Comparison of ENCODE assay signal across 1 cellular context in the genomic region with DNA sequence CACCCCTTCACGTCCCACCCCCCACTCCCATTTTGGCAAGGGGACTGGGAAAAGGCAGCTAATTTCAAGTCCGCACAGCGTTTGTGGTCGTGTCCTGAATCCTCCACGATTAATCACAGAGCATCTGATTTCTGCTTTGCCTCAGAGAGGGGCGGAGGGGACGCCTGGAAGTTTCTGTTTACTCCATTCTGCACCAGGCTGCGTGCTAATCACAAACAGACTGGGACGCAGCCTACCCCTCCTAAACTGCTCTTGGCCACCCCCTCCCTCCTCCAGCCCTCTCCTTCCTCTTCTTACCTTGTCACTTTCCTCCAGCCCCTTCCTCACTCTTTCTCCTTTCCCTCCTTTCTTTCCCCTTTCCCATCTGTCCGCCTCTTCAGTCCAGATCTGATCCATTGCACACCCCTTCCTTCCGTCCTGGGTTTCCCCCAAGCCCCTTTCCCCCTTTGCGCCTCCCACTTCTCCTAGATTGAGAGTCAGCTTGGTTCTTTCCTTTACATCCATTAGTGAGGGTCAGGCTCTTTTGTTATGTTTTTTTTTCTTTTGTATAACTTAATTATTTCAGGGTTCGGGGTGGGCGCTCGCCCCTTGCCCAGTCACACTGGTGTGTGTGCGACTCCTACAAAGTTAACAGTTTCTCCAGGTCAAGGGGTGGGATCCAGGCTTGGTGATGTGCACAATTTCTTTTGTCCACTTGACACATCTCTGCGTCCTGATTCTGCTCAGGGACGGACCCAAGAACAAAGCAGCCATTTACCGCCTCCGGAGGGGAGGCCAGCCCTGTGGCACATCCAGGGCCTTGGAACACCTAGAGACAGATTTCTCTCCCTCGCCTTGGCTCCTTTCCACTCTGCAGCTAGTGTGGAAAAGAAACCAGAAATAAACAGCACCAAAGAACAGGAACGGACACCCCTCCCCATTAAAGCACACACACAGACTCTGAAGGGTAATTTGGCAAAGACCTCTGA.
TF ChIP-seq lines count a peak whose summit lies in the region.

No MANE protein-coding gene starts in this region.

TF ChIP-seq in K562, 482 proteins besides CTCF, POLR2A, EP300 and RAD21 (continued from another document and continues in another):
- TF ChIP-seq, protein P1, sequence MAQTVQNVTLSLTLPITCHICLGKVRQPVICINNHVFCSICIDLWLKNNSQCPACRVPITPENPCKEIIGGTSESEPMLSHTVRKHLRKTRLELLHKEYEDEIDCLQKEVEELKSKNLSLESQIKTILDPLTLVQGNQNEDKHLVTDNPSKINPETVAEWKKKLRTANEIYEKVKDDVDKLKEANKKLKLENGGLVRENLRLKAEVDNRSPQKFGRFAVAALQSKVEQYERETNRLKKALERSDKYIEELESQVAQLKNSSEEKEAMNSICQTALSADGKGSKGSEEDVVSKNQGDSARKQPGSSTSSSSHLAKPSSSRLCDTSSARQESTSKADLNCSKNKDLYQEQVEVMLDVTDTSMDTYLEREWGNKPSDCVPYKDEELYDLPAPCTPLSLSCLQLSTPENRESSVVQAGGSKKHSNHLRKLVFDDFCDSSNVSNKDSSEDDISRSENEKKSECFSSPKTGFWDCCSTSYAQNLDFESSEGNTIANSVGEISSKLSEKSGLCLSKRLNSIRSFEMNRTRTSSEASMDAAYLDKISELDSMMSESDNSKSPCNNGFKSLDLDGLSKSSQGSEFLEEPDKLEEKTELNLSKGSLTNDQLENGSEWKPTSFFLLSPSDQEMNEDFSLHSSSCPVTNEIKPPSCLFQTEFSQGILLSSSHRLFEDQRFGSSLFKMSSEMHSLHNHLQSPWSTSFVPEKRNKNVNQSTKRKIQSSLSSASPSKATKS (CRISPR knock-in tag; IDR thresholded peaks at IDR 0.05): no peak
- TF ChIP-seq KDM2B (CRISPR knock-in tag; IDR thresholded peaks at IDR 0.05) (no peak), RBM39 (optimal IDR thresholded peaks at IDR 0.05; ENCODE audit: low read depth, low read length) (no peak), SAP30 (IDR thresholded peaks at IDR 0.05; ENCODE audit: borderline replicate concordance, insufficient read depth, low read depth, low read length, poor library complexity, severe bottlenecking) (no peak), NFYB (IDR thresholded peaks at IDR 0.05; ENCODE audit: extremely low read depth, insufficient read length) (no peak), ZNF431 (CRISPR knock-in tag; IDR thresholded peaks at IDR 0.05) (no peak), ZNF699 (CRISPR knock-in tag; IDR thresholded peaks at IDR 0.05; ENCODE audit: insufficient replicate concordance) (no peak), ZBTB8A (IDR thresholded peaks at IDR 0.05; ENCODE audit: partially characterized antibody) (no peak), ZBTB7A (IDR thresholded peaks at IDR 0.05; ENCODE audit: borderline replicate concordance, control insufficient read depth, low read depth, low read length) (peak; percentile 69; the same call in 1 of the 2 replicates), GATAD2A (IDR thresholded peaks at IDR 0.05) (no peak), ELF4 (CRISPR knock-in tag; IDR thresholded peaks at IDR 0.05) (no peak), ZFP1 (CRISPR knock-in tag; IDR thresholded peaks at IDR 0.05) (no peak), POLR2B (IDR thresholded peaks at IDR 0.05; ENCODE audit: low read depth, partially characterized antibody) (peak; percentile 60), RBBP5 (IDR thresholded peaks at IDR 0.05; ENCODE audit: borderline replicate concordance, insufficient read depth, low read length, poor library complexity, severe bottlenecking) (peak; percentile 47), ZNF316 (IDR thresholded peaks at IDR 0.05) (no peak; the same call in 1 of the 2 replicates), ZKSCAN3 (CRISPR knock-in tag; IDR thresholded peaks at IDR 0.05) (no peak), ZKSCAN8 (CRISPR knock-in tag; IDR thresholded peaks at IDR 0.05) (0 out of 2 replicates have a peak, but pooled peaks have one; percentile 3), NFRKB (IDR thresholded peaks at IDR 0.05; ENCODE audit: low read depth) (peak; percentile 75), ARHGAP35 (IDR thresholded peaks at IDR 0.05; ENCODE audit: partially characterized antibody) (peak; percentile 56), ZNF311 (CRISPR knock-in tag; IDR thresholded peaks at IDR 0.05) (no peak), POLR2G (IDR thresholded peaks at IDR 0.05; ENCODE audit: low read depth, low read length) (no peak), RFX1 (IDR thresholded peaks at IDR 0.05) (no peak), ZNF23 (CRISPR knock-in tag; IDR thresholded peaks at IDR 0.05) (no peak)
- TF ChIP-seq, protein P2, sequence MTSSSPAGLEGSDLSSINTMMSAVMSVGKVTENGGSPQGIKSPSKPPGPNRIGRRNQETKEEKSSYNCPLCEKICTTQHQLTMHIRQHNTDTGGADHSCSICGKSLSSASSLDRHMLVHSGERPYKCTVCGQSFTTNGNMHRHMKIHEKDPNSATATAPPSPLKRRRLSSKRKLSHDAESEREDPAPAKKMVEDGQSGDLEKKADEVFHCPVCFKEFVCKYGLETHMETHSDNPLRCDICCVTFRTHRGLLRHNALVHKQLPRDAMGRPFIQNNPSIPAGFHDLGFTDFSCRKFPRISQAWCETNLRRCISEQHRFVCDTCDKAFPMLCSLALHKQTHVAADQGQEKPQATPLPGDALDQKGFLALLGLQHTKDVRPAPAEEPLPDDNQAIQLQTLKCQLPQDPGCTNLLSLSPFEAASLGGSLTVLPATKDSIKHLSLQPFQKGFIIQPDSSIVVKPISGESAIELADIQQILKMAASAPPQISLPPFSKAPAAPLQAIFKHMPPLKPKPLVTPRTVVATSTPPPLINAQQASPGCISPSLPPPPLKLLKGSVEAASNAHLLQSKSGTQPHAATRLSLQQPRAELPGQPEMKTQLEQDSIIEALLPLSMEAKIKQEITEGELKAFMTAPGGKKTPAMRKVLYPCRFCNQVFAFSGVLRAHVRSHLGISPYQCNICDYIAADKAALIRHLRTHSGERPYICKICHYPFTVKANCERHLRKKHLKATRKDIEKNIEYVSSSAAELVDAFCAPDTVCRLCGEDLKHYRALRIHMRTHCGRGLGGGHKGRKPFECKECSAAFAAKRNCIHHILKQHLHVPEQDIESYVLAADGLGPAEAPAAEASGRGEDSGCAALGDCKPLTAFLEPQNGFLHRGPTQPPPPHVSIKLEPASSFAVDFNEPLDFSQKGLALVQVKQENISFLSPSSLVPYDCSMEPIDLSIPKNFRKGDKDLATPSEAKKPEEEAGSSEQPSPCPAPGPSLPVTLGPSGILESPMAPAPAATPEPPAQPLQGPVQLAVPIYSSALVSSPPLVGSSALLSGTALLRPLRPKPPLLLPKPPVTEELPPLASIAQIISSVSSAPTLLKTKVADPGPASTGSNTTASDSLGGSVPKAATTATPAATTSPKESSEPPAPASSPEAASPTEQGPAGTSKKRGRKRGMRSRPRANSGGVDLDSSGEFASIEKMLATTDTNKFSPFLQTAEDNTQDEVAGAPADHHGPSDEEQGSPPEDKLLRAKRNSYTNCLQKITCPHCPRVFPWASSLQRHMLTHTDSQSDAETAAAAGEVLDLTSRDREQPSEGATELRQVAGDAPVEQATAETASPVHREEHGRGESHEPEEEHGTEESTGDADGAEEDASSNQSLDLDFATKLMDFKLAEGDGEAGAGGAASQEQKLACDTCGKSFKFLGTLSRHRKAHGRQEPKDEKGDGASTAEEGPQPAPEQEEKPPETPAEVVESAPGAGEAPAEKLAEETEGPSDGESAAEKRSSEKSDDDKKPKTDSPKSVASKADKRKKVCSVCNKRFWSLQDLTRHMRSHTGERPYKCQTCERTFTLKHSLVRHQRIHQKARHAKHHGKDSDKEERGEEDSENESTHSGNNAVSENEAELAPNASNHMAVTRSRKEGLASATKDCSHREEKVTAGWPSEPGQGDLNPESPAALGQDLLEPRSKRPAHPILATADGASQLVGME (CRISPR knock-in tag; IDR thresholded peaks at IDR 0.05): no peak
- TF ChIP-seq, protein P3, sequence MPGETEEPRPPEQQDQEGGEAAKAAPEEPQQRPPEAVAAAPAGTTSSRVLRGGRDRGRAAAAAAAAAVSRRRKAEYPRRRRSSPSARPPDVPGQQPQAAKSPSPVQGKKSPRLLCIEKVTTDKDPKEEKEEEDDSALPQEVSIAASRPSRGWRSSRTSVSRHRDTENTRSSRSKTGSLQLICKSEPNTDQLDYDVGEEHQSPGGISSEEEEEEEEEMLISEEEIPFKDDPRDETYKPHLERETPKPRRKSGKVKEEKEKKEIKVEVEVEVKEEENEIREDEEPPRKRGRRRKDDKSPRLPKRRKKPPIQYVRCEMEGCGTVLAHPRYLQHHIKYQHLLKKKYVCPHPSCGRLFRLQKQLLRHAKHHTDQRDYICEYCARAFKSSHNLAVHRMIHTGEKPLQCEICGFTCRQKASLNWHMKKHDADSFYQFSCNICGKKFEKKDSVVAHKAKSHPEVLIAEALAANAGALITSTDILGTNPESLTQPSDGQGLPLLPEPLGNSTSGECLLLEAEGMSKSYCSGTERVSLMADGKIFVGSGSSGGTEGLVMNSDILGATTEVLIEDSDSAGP (CRISPR knock-in tag; IDR thresholded peaks at IDR 0.05): no peak
- TF ChIP-seq, protein P4, sequence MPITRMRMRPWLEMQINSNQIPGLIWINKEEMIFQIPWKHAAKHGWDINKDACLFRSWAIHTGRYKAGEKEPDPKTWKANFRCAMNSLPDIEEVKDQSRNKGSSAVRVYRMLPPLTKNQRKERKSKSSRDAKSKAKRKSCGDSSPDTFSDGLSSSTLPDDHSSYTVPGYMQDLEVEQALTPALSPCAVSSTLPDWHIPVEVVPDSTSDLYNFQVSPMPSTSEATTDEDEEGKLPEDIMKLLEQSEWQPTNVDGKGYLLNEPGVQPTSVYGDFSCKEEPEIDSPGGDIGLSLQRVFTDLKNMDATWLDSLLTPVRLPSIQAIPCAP (CRISPR knock-in tag; IDR thresholded peaks at IDR 0.05; ENCODE audit: borderline replicate concordance): no peak
- TF ChIP-seq, protein P5, sequence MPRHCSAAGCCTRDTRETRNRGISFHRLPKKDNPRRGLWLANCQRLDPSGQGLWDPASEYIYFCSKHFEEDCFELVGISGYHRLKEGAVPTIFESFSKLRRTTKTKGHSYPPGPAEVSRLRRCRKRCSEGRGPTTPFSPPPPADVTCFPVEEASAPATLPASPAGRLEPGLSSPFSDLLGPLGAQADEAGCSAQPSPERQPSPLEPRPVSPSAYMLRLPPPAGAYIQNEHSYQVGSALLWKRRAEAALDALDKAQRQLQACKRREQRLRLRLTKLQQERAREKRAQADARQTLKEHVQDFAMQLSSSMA (CRISPR knock-in tag; IDR thresholded peaks at IDR 0.05): no peak
- TF ChIP-seq, protein P6, sequence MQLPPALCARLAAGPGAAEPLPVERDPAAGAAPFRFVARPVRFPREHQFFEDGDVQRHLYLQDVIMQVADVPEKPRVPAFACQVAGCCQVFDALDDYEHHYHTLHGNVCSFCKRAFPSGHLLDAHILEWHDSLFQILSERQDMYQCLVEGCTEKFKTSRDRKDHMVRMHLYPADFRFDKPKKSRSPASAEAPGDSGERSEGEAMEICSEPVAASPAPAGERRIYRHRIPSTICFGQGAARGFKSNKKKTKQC (CRISPR knock-in tag; IDR thresholded peaks at IDR 0.05): no peak
- TF ChIP-seq, protein P7, sequence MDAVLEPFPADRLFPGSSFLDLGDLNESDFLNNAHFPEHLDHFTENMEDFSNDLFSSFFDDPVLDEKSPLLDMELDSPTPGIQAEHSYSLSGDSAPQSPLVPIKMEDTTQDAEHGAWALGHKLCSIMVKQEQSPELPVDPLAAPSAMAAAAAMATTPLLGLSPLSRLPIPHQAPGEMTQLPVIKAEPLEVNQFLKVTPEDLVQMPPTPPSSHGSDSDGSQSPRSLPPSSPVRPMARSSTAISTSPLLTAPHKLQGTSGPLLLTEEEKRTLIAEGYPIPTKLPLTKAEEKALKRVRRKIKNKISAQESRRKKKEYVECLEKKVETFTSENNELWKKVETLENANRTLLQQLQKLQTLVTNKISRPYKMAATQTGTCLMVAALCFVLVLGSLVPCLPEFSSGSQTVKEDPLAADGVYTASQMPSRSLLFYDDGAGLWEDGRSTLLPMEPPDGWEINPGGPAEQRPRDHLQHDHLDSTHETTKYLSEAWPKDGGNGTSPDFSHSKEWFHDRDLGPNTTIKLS (IDR thresholded peaks at IDR 0.05; ENCODE audit: borderline replicate concordance, low read depth): no peak
- TF ChIP-seq, protein P8, sequence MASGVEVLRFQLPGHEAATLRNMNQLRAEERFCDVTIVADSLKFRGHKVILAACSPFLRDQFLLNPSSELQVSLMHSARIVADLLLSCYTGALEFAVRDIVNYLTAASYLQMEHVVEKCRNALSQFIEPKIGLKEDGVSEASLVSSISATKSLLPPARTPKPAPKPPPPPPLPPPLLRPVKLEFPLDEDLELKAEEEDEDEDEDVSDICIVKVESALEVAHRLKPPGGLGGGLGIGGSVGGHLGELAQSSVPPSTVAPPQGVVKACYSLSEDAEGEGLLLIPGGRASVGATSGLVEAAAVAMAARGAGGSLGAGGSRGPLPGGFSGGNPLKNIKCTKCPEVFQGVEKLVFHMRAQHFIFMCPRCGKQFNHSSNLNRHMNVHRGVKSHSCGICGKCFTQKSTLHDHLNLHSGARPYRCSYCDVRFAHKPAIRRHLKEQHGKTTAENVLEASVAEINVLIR (CRISPR knock-in tag; IDR thresholded peaks at IDR 0.05): no peak
- TF ChIP-seq, protein P9, sequence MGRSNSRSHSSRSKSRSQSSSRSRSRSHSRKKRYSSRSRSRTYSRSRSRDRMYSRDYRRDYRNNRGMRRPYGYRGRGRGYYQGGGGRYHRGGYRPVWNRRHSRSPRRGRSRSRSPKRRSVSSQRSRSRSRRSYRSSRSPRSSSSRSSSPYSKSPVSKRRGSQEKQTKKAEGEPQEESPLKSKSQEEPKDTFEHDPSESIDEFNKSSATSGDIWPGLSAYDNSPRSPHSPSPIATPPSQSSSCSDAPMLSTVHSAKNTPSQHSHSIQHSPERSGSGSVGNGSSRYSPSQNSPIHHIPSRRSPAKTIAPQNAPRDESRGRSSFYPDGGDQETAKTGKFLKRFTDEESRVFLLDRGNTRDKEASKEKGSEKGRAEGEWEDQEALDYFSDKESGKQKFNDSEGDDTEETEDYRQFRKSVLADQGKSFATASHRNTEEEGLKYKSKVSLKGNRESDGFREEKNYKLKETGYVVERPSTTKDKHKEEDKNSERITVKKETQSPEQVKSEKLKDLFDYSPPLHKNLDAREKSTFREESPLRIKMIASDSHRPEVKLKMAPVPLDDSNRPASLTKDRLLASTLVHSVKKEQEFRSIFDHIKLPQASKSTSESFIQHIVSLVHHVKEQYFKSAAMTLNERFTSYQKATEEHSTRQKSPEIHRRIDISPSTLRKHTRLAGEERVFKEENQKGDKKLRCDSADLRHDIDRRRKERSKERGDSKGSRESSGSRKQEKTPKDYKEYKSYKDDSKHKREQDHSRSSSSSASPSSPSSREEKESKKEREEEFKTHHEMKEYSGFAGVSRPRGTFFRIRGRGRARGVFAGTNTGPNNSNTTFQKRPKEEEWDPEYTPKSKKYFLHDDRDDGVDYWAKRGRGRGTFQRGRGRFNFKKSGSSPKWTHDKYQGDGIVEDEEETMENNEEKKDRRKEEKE (IDR thresholded peaks at IDR 0.05; ENCODE audit: borderline replicate concordance in 1 of 2, control insufficient read depth in 1 of 2, low read depth in 2 of 2, low read length in 1 of 2): peak in 1 of 2 experiments; percentile 80; a peak in 1 of 4 replicates
- TF ChIP-seq, protein P10, sequence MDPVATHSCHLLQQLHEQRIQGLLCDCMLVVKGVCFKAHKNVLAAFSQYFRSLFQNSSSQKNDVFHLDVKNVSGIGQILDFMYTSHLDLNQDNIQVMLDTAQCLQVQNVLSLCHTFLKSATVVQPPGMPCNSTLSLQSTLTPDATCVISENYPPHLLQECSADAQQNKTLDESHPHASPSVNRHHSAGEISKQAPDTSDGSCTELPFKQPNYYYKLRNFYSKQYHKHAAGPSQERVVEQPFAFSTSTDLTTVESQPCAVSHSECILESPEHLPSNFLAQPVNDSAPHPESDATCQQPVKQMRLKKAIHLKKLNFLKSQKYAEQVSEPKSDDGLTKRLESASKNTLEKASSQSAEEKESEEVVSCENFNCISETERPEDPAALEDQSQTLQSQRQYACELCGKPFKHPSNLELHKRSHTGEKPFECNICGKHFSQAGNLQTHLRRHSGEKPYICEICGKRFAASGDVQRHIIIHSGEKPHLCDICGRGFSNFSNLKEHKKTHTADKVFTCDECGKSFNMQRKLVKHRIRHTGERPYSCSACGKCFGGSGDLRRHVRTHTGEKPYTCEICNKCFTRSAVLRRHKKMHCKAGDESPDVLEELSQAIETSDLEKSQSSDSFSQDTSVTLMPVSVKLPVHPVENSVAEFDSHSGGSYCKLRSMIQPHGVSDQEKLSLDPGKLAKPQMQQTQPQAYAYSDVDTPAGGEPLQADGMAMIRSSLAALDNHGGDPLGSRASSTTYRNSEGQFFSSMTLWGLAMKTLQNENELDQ (CRISPR knock-in tag; IDR thresholded peaks at IDR 0.05; ENCODE audit: borderline replicate concordance): no peak
